Comparison of ENCODE assay signal across 14 cellular contexts in the genomic region with DNA sequence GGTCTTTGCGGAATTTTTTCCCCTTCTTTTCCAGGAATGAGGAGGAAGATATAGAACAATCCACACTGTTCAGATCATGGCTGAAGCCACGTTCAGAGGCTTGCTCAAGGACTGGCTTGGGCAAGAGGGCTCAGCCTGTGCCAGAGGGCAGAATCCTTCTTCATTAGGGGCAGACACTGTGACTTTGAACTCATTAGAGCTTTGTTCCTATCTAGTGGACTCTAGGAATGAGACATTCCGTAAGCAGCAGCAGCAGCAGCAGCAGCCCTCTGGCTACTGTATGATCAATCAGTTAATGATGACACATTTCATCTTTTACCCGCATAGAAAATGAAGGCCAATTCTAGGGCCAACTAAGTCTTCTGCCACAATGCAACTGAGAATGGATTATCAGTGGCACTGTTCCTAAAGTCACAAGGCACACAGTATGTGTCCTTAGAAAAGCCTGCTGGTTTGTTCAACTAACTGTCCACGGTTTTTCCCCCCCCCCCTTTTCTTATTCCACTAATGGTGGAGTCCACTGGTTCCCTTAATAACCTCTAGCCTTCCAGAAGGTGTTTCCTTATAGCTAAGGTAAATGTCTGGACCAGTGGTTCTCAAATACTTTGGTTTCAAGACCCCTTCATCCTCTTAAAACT. TPM values are rescaled to one million over a fixed set of nuclear protein-coding genes. Genes with fewer than 3 reads are reported as not detected.
DNase-seq lines count a peak whose midpoint lies in the region; ATAC-seq and TF ChIP-seq lines count a peak whose summit lies in the region.
"Had no signal": no experiment of that assay in that cellular context is flagged by ENCODE, and none has a peak within 500 bp of the region (broad histone marks: within the 10 kb centered on the region; RNA-seq: fewer than 3 reads in every experiment).

No MANE protein-coding gene starts in this region.

- CTCF ChIA-PET in activated naive CD4-positive, alpha-beta T cell treated with anti-CD3 and anti-CD28 coated beads, Interleukin-2, amount 10 ng/mL, durations not matched to agents 7 days and 5 days (lab: Charles Lee), result no interaction called here

- peaks cover 12 to 16% of the 10 kb centered on the region in 2 donors for H3K36me3 Mint-ChIP-seq in activated naive CD4-positive, alpha-beta T cell treated with anti-CD3 and anti-CD28 coated beads, Interleukin-2, amount 50 U/mL, for 72 hours
- H3K36me3 Mint-ChIP-seq in activated naive CD4-positive, alpha-beta T cell treated with anti-CD3 and anti-CD28 coated beads, Interleukin-2, amount 10 ng/mL, durations not matched to agents 7 days and 5 days, result peaks cover 9% of the 10 kb centered on the region
- H3K36me3 Mint-ChIP-seq in activated T-helper 17 cell treated with anti-CD3 and anti-CD28 coated beads, Interleukin-2, amount 50 U/mL, for 72 hours (ENCODE audit: low read depth), result peaks cover 37% of the 10 kb centered on the region
- H3K36me3 Mint-ChIP-seq in naive B cell (no peaks in the 10 kb centered on the region), type B pancreatic cell (no peaks in the 10 kb centered on the region)

- H3K27me3 Mint-ChIP-seq in activated naive CD4-positive, alpha-beta T cell treated with anti-CD3 and anti-CD28 coated beads, Interleukin-2, amount 10 ng/mL, durations not matched to agents 7 days and 5 days, result peaks cover 8% of the 10 kb centered on the region
- H3K27me3 Mint-ChIP-seq in activated T-helper 17 cell treated with anti-CD3 and anti-CD28 coated beads, Interleukin-2, amount 50 U/mL, for 72 hours, result no peaks in the 10 kb centered on the region
- no peaks in the 10 kb centered on the region for H3K27me3 Mint-ChIP-seq in naive B cell
- H3K27me3 Mint-ChIP-seq in type B pancreatic cell, result no peaks in the 10 kb centered on the region
- H3K27me3 Mint-ChIP-seq: dendritic cell treated with granulocyte-macrophage colony-stimulating factor and Interleukin-4, amounts not matched to agents 40 ng/mL and 50 ng/mL, for 4 days; stimulated activated naive CD8-positive, alpha-beta T cell treated with anti-CD3 and anti-CD28 coated beads, Interleukin-15, amount 100 ng/mL, for 72 hours had no signal

- H3K27ac Mint-ChIP-seq in activated naive CD4-positive, alpha-beta T cell treated with anti-CD3 and anti-CD28 coated beads, Interleukin-2, amount 50 U/mL, for 72 hours, result peak overlapping the region; percentile 97 to 98
- H3K27ac Mint-ChIP-seq in activated naive CD4-positive, alpha-beta T cell treated with anti-CD3 and anti-CD28 coated beads, Interleukin-2, amount 10 ng/mL, durations not matched to agents 7 days and 5 days, result no peak overlapping the region
- peak overlapping the region; percentile 90 for H3K27ac Mint-ChIP-seq in activated T-helper 17 cell treated with anti-CD3 and anti-CD28 coated beads, Interleukin-2, amount 50 U/mL, for 72 hours
- H3K27ac Mint-ChIP-seq in naive B cell, result no peak overlapping the region
- peak overlapping the region; percentile 41 for H3K27ac Mint-ChIP-seq in type B pancreatic cell

- H3K4me1 Mint-ChIP-seq in activated naive CD4-positive, alpha-beta T cell treated with anti-CD3 and anti-CD28 coated beads, Interleukin-2, amount 10 ng/mL, durations not matched to agents 7 days and 5 days, result peaks cover 32% of the 10 kb centered on the region
- peaks cover 26% of the 10 kb centered on the region for H3K4me1 Mint-ChIP-seq in activated T-helper 17 cell treated with anti-CD3 and anti-CD28 coated beads, Interleukin-2, amount 50 U/mL, for 72 hours
- peaks cover 38 to 44% (median 43%) of the 10 kb centered on the region in 3 donors for H3K4me1 Mint-ChIP-seq in naive B cell
- H3K4me1 Mint-ChIP-seq in type B pancreatic cell (ENCODE audit: unreplicated experiment), result peaks cover 25% of the 10 kb centered on the region

- H3K9me3 Mint-ChIP-seq in activated naive CD4-positive, alpha-beta T cell treated with anti-CD3 and anti-CD28 coated beads, Interleukin-2, amount 50 U/mL, for 72 hours, result no peaks in the 10 kb centered on the region
- H3K9me3 Mint-ChIP-seq in activated naive CD4-positive, alpha-beta T cell treated with anti-CD3 and anti-CD28 coated beads, Interleukin-2, amount 10 ng/mL, durations not matched to agents 7 days and 5 days, result no peaks in the 10 kb centered on the region
- H3K9me3 Mint-ChIP-seq in activated T-helper 17 cell treated with anti-CD3 and anti-CD28 coated beads, Interleukin-2, amount 50 U/mL, for 72 hours, result no peaks in the 10 kb centered on the region
- H3K9me3 Mint-ChIP-seq in naive B cell (no peaks in the 10 kb centered on the region), type B pancreatic cell (no peaks in the 10 kb centered on the region)
- H3K9me3 Mint-ChIP-seq: dendritic cell treated with granulocyte-macrophage colony-stimulating factor and Interleukin-4, amounts not matched to agents 40 ng/mL and 50 ng/mL, for 4 days; stimulated activated naive CD8-positive, alpha-beta T cell treated with anti-CD3 and anti-CD28 coated beads, Interleukin-15, amount 100 ng/mL, for 72 hours had no signal

- no peak for ATAC-seq in activated naive CD4-positive, alpha-beta T cell treated with anti-CD3 and anti-CD28 coated beads, Interleukin-2, amount 50 U/mL, for 72 hours
- no peak for ATAC-seq in activated T-helper 17 cell treated with anti-CD3 and anti-CD28 coated beads, Interleukin-2, amount 50 U/mL, for 72 hours (replicated peaks)
- ATAC-seq in naive B cell (ENCODE audit: low read depth in 2 of 2) (no peak), HG02885 (IDR thresholded peaks at IDR 0.05; ENCODE audit: poor library complexity, unreplicated experiment) (no peak)

- no peak for DNase-seq in activated naive CD4-positive, alpha-beta T cell treated with anti-CD3 and anti-CD28 coated beads, Interleukin-2, amount 50 U/mL, for 72 hours (ENCODE audit: low spot score in 2 of 2)
- DNase-seq in activated naive CD4-positive, alpha-beta T cell treated with anti-CD3 and anti-CD28 coated beads, Interleukin-2, amount 10 ng/mL, durations not matched to agents 7 days and 5 days, result no peak
- no peak for DNase-seq in naive B cell
- no peak for DNase-seq in type B pancreatic cell (ENCODE audit: extremely low spot score, unreplicated experiment)
- no peak for DNase-seq in HPDE6-E6E7 (ENCODE audit: extremely low spot score)
- DNase-seq in NCI-H187 (lab: John Stamatoyannopoulos, UW), result no peak
- DNase-seq: ACHN; activated naive CD4-positive, alpha-beta T cell; NCI-H345; NK-92 treated with Interleukin-12 subunit alpha and Interleukin-12 subunit beta, amount 100 ng/mL, for 24 hours had no signal

- H3K4me3 Mint-ChIP-seq in activated naive CD4-positive, alpha-beta T cell treated with anti-CD3 and anti-CD28 coated beads, Interleukin-2, amount 10 ng/mL, durations not matched to agents 7 days and 5 days, result no peak overlapping the region
- H3K4me3 Mint-ChIP-seq in activated T-helper 17 cell treated with anti-CD3 and anti-CD28 coated beads, Interleukin-2, amount 50 U/mL, for 72 hours, result peak overlapping the region; percentile 92
- H3K4me3 Mint-ChIP-seq in naive B cell (peak overlapping the region in 5 of 8 donors; percentile 91 to 99 (median 93)), type B pancreatic cell (peak overlapping the region; percentile 92)

- TF ChIP-seq CTCF in type B pancreatic cell (conservative IDR thresholded peaks at IDR 0.05), result no peak

RNA-seq across cellular contexts. Expression of a gene that starts 1.7 kb away (rescaled TPM):
- 100 to 1,000 TPM; 106 to 157 TPM for total RNA-seq in activated naive CD4-positive, alpha-beta T cell treated with anti-CD3 and anti-CD28 coated beads, Interleukin-2, amount 50 U/mL, for 72 hours
- total RNA-seq in activated T-helper 17 cell treated with anti-CD3 and anti-CD28 coated beads, Interleukin-2, amount 50 U/mL, for 72 hours, result 100 to 1,000 TPM in 1 of 2 donors, 10 to 100 TPM in 1; 68.1 to 185 TPM
- polyA plus RNA-seq in naive B cell (ENCODE audit: low read depth in 6 of 6), result 10 to 100 TPM; 24.4 to 64.4 (median 58.6) TPM
- 26.5 and 36.8 TPM in 2 replicates for total RNA-seq in type B pancreatic cell (ENCODE audit: low replicate concordance)

RNA-seq across cellular contexts. Expression of a gene that starts 30.4 kb away (rescaled TPM):
- 100 to 1,000 TPM; 155 to 223 TPM for total RNA-seq in activated naive CD4-positive, alpha-beta T cell treated with anti-CD3 and anti-CD28 coated beads, Interleukin-2, amount 50 U/mL, for 72 hours
- 100 to 1,000 TPM; 187 to 240 TPM for total RNA-seq in activated T-helper 17 cell treated with anti-CD3 and anti-CD28 coated beads, Interleukin-2, amount 50 U/mL, for 72 hours
- 100 to 1,000 TPM in 5 of 6 donors, 10 to 100 TPM in 1; 87.2 to 215 (median 166) TPM for polyA plus RNA-seq in naive B cell (ENCODE audit: low read depth in 6 of 6)
- total RNA-seq in type B pancreatic cell (ENCODE audit: low replicate concordance), result 205 and 235 TPM in 2 replicates

Comparison
In these comparisons a context has a peak if more than half of its experiments do, and no peak if none do; other contexts are left out.
1. H3K27ac Mint-ChIP-seq: peak in activated naive CD4-positive, alpha-beta T cell treated with anti-CD3 and anti-CD28 coated beads, Interleukin-2, amount 50 U/mL, for 72 hours (2 of 2), activated T-helper 17 cell treated with anti-CD3 and anti-CD28 coated beads, Interleukin-2, amount 50 U/mL, for 72 hours (single experiment) and type B pancreatic cell (single experiment); none in activated naive CD4-positive, alpha-beta T cell treated with anti-CD3 and anti-CD28 coated beads, Interleukin-2, amount 10 ng/mL, durations not matched to agents 7 days and 5 days (single experiment) and naive B cell (0 of 6).